33 cellular contexts compared by ENCODE assay signal in genomic region chr12:100521958-100522357, GRCh38. TPM values are rescaled to one million over a fixed set of nuclear protein-coding genes. Genes with fewer than 3 reads are reported as not detected.
"Had no signal": no experiment of that assay in that cellular context is flagged by ENCODE, and none has a peak within 500 bp of the region (broad histone marks: within the 10 kb centered on the region; RNA-seq: fewer than 3 reads in every experiment).

No MANE protein-coding gene starts in this region.

- H3K4me3 ChIP-seq: neural progenitor cell, ovary, psoas muscle, skin epidermis, smooth muscle cell, spleen, suprapubic skin, testis, tibial artery, transverse colon, upper lobe of right lung, uterus had no signal

- DNase-seq: natural killer cell; occipital lobe; ovary; posterior cingulate gyrus; psoas muscle; right cardiac atrium; spleen; stimulated activated CD4-positive, alpha-beta T cell treated with anti-CD3 and anti-CD28 coated beads, Interleukin-12 subunit alpha, Interleukin-12 subunit beta, amount 100 ng/mL, for 4 hours; stimulated activated CD4-positive, alpha-beta T cell treated with anti-CD3 and anti-CD28 coated beads, Interleukin-1b, Interleukin-23, amount 100 ng/mL, for 48 hours; stimulated activated CD4-positive, alpha-beta T cell treated with anti-CD3 and anti-CD28 coated beads, Interleukin-4, amount 100 ng/mL, for 1 hour; stimulated activated CD4-positive, alpha-beta T cell treated with anti-CD3 and anti-CD28 coated beads, Interleukin-4, amount 100 ng/mL, for 4 hours; stimulated activated CD8-positive, alpha-beta memory T cell treated with anti-CD3 and anti-CD28 coated beads, Interleukin-4, amount 100 ng/mL, for 48 hours; stimulated activated naive CD4-positive, alpha-beta T cell; stimulated activated naive CD8-positive, alpha-beta T cell treated with anti-CD3 and anti-CD28 coated beads, Interleukin-15, amount 100 ng/mL, for 72 hours; stimulated activated naive CD8-positive, alpha-beta T cell treated with anti-CD3 and anti-CD28 coated beads, Interleukin-15, Interleukin-2, amounts not matched to agents 100 U/mL and 50 U/mL, for 24 hours; substantia nigra; testis; tibial artery; transverse colon; upper lobe of right lung; uterus had no signal

- H3K36me3 ChIP-seq: neural progenitor cell, ovary, spleen, suprapubic skin, tibial artery, transverse colon, upper lobe of right lung, uterus had no signal

- H3K9me3 ChIP-seq: ovary, psoas muscle, suprapubic skin, testis, tibial artery, transverse colon, upper lobe of right lung, uterus had no signal

- H3K36me3 Mint-ChIP-seq: natural killer cell; neural progenitor cell; stimulated activated memory B cell treated with anti-CD40 and anti-IgM and Interleukin-4, amounts not matched to agents 10 μg/mL and 1 μg/mL and 100 μg/mL, for 72 hours; type B pancreatic cell had no signal

- H3K9ac ChIP-seq: neural progenitor cell, parathyroid adenoma had no signal

- ATAC-seq: natural killer cell; psoas muscle; right cardiac atrium; sciatic nerve; stimulated activated memory B cell treated with anti-CD40 and anti-IgM and Interleukin-4, amounts not matched to agents 10 μg/mL and 1 μg/mL and 100 μg/mL, for 72 hours; stimulated activated naive CD8-positive, alpha-beta T cell treated with anti-CD3 and anti-CD28 coated beads, Interleukin-15, amount 100 ng/mL, for 72 hours; stimulated activated naive CD8-positive, alpha-beta T cell treated with anti-CD3 and anti-CD28 coated beads, Interleukin-15, Interleukin-2, amounts not matched to agents 100 U/mL and 50 U/mL, for 24 hours; upper lobe of right lung had no signal

- H3K9me3 Mint-ChIP-seq: nephron, type B pancreatic cell had no signal

- H3K27me3 ChIP-seq: neural progenitor cell, ovary, suprapubic skin, testis, transverse colon, upper lobe of right lung, uterus had no signal

- H3K79me2 ChIP-seq: parathyroid adenoma had no signal

- H3K4me1 Mint-ChIP-seq: natural killer cell; nephron; neural progenitor cell; stimulated activated memory B cell treated with anti-CD40 and anti-IgM and Interleukin-4, amounts not matched to agents 10 μg/mL and 1 μg/mL and 100 μg/mL, for 72 hours; stimulated activated naive CD8-positive, alpha-beta T cell treated with anti-CD3 and anti-CD28 coated beads, Interleukin-15, amount 100 ng/mL, for 72 hours had no signal

- H3K4me1 ChIP-seq: neural progenitor cell, parathyroid adenoma, psoas muscle, spleen, suprapubic skin, testis, tibial artery, transverse colon, upper lobe of right lung, uterus had no signal

- H3K27ac Mint-ChIP-seq: natural killer cell; nephron; neural progenitor cell; progenitor cell of endocrine pancreas; stimulated activated memory B cell treated with anti-CD40 and anti-IgM and Interleukin-4, amounts not matched to agents 10 μg/mL and 1 μg/mL and 100 μg/mL, for 72 hours; stimulated activated naive CD8-positive, alpha-beta T cell treated with anti-CD3 and anti-CD28 coated beads, Interleukin-15, amount 100 ng/mL, for 72 hours; type B pancreatic cell had no signal

- H3K4me2 ChIP-seq: neural progenitor cell, smooth muscle cell had no signal

- H3K4me3 Mint-ChIP-seq: natural killer cell; nephron; neural progenitor cell; stimulated activated memory B cell treated with anti-CD40 and anti-IgM and Interleukin-4, amounts not matched to agents 10 μg/mL and 1 μg/mL and 100 μg/mL, for 72 hours; stimulated activated naive CD8-positive, alpha-beta T cell treated with anti-CD3 and anti-CD28 coated beads, Interleukin-15, amount 100 ng/mL, for 72 hours; type B pancreatic cell had no signal

- H3K27ac ChIP-seq: neural progenitor cell, ovary, parathyroid adenoma, psoas muscle, skin epidermis, spleen, suprapubic skin, testis, tibial artery, transverse colon, upper lobe of right lung, uterus had no signal

- H2AFZ ChIP-seq: neural progenitor cell, parathyroid adenoma had no signal

RNA-seq across cellular contexts. Expression of gene NR1H4, which starts 48.3 kb away (rescaled TPM):
- total RNA-seq: natural killer cell, occipital lobe, osteoblast, progenitor cell of endocrine pancreas, smooth muscle cell, suprapubic skin, upper lobe of right lung had no signal
- polyA plus RNA-seq: neural cell, psoas muscle, smooth muscle cell had no signal
